In genomic region chr2:38406597-38407110, GRCh38 we compare ENCODE assay signal across 1 cellular context.
TF ChIP-seq lines count a peak whose summit lies in the region.

No MANE protein-coding gene starts in this region.

TF ChIP-seq in HepG2, 621 proteins besides CTCF, POLR2A, EP300 and RAD21 (continued from another document and continues in another):
- TF ChIP-seq MAFG (CRISPR knock-in tag; IDR thresholded peaks at IDR 0.05) (no peak), KLF11 (CRISPR knock-in tag; IDR thresholded peaks at IDR 0.05) (0 out of 2 replicates have a peak, but pooled peaks have one; percentile 14), MYC (CRISPR knock-in tag; IDR thresholded peaks at IDR 0.05; ENCODE audit: borderline replicate concordance) (no peak), ZNF350 (CRISPR knock-in tag; IDR thresholded peaks at IDR 0.05; ENCODE audit: borderline replicate concordance, low read depth) (peak; percentile 52), ARNTL (CRISPR knock-in tag; IDR thresholded peaks at IDR 0.05) (peak; percentile 43; the same call in 1 of the 2 replicates), ELF3 (CRISPR knock-in tag; IDR thresholded peaks at IDR 0.05) (peak; percentile 85), ZNF558 (CRISPR knock-in tag; IDR thresholded peaks at IDR 0.05; ENCODE audit: borderline replicate concordance) (no peak), ZNF816 (CRISPR knock-in tag; IDR thresholded peaks at IDR 0.05; ENCODE audit: borderline replicate concordance) (0 out of 2 replicates have a peak, but pooled peaks have one; percentile 74), ZNF891 (CRISPR knock-in tag; IDR thresholded peaks at IDR 0.05) (no peak), SPEN (CRISPR knock-in tag; IDR thresholded peaks at IDR 0.05; ENCODE audit: low read depth) (peak; percentile 50; the same call in 1 of the 2 replicates), RXRA (CRISPR knock-in tag; IDR thresholded peaks at IDR 0.05) (peak; percentile 82; the same call in 1 of the 2 replicates), SNAPC2 (CRISPR knock-in tag; IDR thresholded peaks at IDR 0.05) (no peak), PLRG1 (conservative IDR thresholded peaks at IDR 0.05) (no peak), TEAD3 (CRISPR knock-in tag; optimal IDR thresholded peaks at IDR 0.05; ENCODE audit: borderline replicate concordance) (peak; percentile 77), CENPX (CRISPR knock-in tag; IDR thresholded peaks at IDR 0.05) (no peak), HNF4A (CRISPR knock-in tag; IDR thresholded peaks at IDR 0.05) (peak; percentile 91), POLR2G (IDR thresholded peaks at IDR 0.05; ENCODE audit: low read depth, low read length) (no peak), FOXP1 (IDR thresholded peaks at IDR 0.05) (no peak), FOXP1 (CRISPR knock-in tag; IDR thresholded peaks at IDR 0.05) (peak; percentile 93), CHD2 (IDR thresholded peaks at IDR 0.05; ENCODE audit: low read depth, low read length) (no peak), ELF1 (CRISPR knock-in tag; IDR thresholded peaks at IDR 0.05) (peak; percentile 58; the same call in 1 of the 2 replicates), ZNF609 (CRISPR knock-in tag; IDR thresholded peaks at IDR 0.05; ENCODE audit: borderline replicate concordance) (peak; percentile 75), ZNF629 (CRISPR knock-in tag; conservative IDR thresholded peaks at IDR 0.05) (no peak), ZNF776 (CRISPR knock-in tag; IDR thresholded peaks at IDR 0.05) (no peak), PRPF4 (IDR thresholded peaks at IDR 0.05; ENCODE audit: low read depth, low read length, poor library complexity, severe bottlenecking) (no peak), ZBTB40 (IDR thresholded peaks at IDR 0.05) (no peak), ZBTB40 (CRISPR knock-in tag; IDR thresholded peaks at IDR 0.05) (no peak; the same call in 1 of the 2 replicates), HMG20A (CRISPR knock-in tag; IDR thresholded peaks at IDR 0.05; ENCODE audit: borderline replicate concordance) (peak; percentile 86), ZNF772 (CRISPR knock-in tag; IDR thresholded peaks at IDR 0.05) (no peak), ZSCAN30 (CRISPR knock-in tag; IDR thresholded peaks at IDR 0.05) (0 out of 2 replicates have a peak, but pooled peaks have one; percentile 81), ZNF615 (CRISPR knock-in tag; IDR thresholded peaks at IDR 0.05; ENCODE audit: borderline replicate concordance) (peak; percentile 86; the same call in 1 of the 2 replicates), ZSCAN12 (CRISPR knock-in tag; IDR thresholded peaks at IDR 0.05) (no peak)
- TF ChIP-seq, protein P1, sequence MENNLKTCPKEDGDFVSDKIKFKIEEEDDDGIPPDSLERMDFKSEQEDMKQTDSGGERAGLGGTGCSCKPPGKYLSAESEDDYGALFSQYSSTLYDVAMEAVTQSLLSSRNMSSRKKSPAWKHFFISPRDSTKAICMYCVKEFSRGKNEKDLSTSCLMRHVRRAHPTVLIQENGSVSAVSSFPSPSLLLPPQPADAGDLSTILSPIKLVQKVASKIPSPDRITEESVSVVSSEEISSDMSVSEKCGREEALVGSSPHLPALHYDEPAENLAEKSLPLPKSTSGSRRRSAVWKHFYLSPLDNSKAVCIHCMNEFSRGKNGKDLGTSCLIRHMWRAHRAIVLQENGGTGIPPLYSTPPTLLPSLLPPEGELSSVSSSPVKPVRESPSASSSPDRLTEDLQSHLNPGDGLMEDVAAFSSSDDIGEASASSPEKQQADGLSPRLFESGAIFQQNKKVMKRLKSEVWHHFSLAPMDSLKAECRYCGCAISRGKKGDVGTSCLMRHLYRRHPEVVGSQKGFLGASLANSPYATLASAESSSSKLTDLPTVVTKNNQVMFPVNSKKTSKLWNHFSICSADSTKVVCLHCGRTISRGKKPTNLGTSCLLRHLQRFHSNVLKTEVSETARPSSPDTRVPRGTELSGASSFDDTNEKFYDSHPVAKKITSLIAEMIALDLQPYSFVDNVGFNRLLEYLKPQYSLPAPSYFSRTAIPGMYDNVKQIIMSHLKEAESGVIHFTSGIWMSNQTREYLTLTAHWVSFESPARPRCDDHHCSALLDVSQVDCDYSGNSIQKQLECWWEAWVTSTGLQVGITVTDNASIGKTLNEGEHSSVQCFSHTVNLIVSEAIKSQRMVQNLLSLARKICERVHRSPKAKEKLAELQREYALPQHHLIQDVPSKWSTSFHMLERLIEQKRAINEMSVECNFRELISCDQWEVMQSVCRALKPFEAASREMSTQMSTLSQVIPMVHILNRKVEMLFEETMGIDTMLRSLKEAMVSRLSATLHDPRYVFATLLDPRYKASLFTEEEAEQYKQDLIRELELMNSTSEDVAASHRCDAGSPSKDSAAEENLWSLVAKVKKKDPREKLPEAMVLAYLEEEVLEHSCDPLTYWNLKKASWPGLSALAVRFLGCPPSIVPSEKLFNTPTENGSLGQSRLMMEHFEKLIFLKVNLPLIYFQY (CRISPR knock-in tag; IDR thresholded peaks at IDR 0.05; ENCODE audit: borderline replicate concordance), result no peak
- TF ChIP-seq, protein P2, sequence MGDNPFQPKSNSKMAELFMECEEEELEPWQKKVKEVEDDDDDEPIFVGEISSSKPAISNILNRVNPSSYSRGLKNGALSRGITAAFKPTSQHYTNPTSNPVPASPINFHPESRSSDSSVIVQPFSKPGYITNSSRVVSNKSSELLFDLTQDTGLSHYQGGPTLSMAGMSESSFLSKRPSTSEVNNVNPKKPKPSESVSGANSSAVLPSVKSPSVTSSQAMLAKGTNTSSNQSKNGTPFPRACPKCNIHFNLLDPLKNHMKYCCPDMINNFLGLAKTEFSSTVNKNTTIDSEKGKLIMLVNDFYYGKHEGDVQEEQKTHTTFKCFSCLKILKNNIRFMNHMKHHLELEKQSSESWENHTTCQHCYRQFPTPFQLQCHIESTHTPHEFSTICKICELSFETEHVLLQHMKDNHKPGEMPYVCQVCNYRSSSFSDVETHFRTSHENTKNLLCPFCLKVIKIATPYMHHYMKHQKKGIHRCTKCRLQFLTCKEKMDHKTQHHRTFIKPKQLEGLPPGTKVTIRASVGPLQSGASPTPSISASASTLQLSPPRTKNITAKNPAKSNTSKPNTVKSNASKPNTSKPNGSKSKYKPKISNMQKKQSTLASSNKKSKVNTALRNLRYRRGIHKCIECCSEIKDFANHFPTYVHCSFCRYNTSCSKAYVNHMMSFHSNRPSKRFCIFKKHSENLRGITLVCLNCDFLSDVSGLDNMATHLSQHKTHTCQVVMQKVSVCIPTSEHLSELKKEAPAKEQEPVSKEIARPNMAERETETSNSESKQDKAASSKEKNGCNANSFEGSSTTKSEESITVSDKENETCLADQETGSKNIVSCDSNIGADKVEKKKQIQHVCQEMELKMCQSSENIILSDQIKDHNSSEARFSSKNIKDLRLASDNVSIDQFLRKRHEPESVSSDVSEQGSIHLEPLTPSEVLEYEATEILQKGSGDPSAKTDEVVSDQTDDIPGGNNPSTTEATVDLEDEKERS (CRISPR knock-in tag; IDR thresholded peaks at IDR 0.05), result no peak; the same call in 1 of the 2 replicates
- TF ChIP-seq, protein P3, sequence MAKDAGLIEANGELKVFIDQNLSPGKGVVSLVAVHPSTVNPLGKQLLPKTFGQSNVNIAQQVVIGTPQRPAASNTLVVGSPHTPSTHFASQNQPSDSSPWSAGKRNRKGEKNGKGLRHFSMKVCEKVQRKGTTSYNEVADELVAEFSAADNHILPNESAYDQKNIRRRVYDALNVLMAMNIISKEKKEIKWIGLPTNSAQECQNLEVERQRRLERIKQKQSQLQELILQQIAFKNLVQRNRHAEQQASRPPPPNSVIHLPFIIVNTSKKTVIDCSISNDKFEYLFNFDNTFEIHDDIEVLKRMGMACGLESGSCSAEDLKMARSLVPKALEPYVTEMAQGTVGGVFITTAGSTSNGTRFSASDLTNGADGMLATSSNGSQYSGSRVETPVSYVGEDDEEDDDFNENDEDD (CRISPR knock-in tag; IDR thresholded peaks at IDR 0.05; ENCODE audit: borderline replicate concordance), result 0 out of 2 replicates have a peak, but pooled peaks have one; percentile 13
- TF ChIP-seq, protein P4, sequence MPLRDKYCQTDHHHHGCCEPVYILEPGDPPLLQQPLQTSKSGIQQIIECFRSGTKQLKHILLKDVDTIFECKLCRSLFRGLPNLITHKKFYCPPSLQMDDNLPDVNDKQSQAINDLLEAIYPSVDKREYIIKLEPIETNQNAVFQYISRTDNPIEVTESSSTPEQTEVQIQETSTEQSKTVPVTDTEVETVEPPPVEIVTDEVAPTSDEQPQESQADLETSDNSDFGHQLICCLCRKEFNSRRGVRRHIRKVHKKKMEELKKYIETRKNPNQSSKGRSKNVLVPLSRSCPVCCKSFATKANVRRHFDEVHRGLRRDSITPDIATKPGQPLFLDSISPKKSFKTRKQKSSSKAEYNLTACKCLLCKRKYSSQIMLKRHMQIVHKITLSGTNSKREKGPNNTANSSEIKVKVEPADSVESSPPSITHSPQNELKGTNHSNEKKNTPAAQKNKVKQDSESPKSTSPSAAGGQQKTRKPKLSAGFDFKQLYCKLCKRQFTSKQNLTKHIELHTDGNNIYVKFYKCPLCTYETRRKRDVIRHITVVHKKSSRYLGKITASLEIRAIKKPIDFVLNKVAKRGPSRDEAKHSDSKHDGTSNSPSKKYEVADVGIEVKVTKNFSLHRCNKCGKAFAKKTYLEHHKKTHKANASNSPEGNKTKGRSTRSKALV (CRISPR knock-in tag; IDR thresholded peaks at IDR 0.05), result no peak
